22 cellular contexts compared by ENCODE assay signal in the genomic region with DNA sequence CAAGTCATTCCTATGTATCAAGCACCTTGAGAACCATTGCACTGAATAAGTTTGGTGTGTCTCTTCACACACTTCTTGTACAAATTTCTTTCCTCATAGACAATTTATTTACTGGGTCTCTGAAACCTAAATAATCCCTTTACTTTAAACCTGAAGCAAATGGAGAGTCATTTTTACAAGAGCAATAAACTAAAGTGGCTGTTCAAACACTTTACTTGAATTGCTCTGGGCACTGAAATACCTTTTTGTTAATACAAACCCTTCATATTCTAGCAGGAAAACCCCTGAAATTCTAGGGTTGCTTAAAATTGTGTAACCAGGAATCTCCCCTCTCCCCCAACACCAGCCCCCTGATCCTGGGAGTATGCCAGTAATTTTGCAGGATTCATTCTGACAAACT. TPM values are rescaled to one million over a fixed set of nuclear protein-coding genes. Genes with fewer than 3 reads are reported as not detected.
"Had no signal": no experiment of that assay in that cellular context is flagged by ENCODE, and none has a peak within 500 bp of the region (broad histone marks: within the 10 kb centered on the region; RNA-seq: fewer than 3 reads in every experiment).

No MANE protein-coding gene starts in this region.

- H3K36me3 Mint-ChIP-seq: naive thymus-derived CD8-positive, alpha-beta T cell had no signal

- H3K9me3 Mint-ChIP-seq: dendritic cell treated with granulocyte-macrophage colony-stimulating factor and Interleukin-4, amounts not matched to agents 40 ng/mL and 50 ng/mL, for 4 days; naive thymus-derived CD8-positive, alpha-beta T cell; neural progenitor cell had no signal

- H3K4me2 ChIP-seq: hepatocyte, neural progenitor cell had no signal

- H3K4me3 Mint-ChIP-seq: dendritic cell treated with granulocyte-macrophage colony-stimulating factor and Interleukin-4, amounts not matched to agents 40 ng/mL and 50 ng/mL, for 4 days; naive thymus-derived CD8-positive, alpha-beta T cell; neural progenitor cell had no signal

- H3K4me1 Mint-ChIP-seq: naive thymus-derived CD8-positive, alpha-beta T cell; neural progenitor cell had no signal

- H2AFZ ChIP-seq: hepatocyte, neural progenitor cell had no signal

- H3K79me2 ChIP-seq: hepatocyte had no signal

- H3K4me3 ChIP-seq: hepatocyte, mucosa of descending colon, neural progenitor cell, ovary, right atrium auricular region, sigmoid colon, skin epidermis, tibial artery, upper lobe of left lung, uterus had no signal

- ATAC-seq: foreskin keratinocyte; left cardiac atrium; left ventricle myocardium superior; mucosa of descending colon; naive thymus-derived CD8-positive, alpha-beta T cell; stimulated activated naive CD8-positive, alpha-beta T cell treated with anti-CD3 and anti-CD28 coated beads, Interleukin-15, Interleukin-2, amounts not matched to agents 100 U/mL and 50 U/mL, for 24 hours had no signal

- H3K9me3 ChIP-seq: mucosa of descending colon, ovary, right atrium auricular region, sigmoid colon, tibial artery, upper lobe of left lung, uterus had no signal

- H3K27ac ChIP-seq: foreskin keratinocyte, hepatocyte, neural progenitor cell, ovary, right atrium auricular region, sigmoid colon, skin epidermis, tibial artery had no signal

- H3K36me3 ChIP-seq: neural progenitor cell, ovary, right atrium auricular region, sigmoid colon, tibial artery, upper lobe of left lung, uterus had no signal

- H3K4me1 ChIP-seq: foreskin keratinocyte, neural progenitor cell, right atrium auricular region, tibial artery had no signal

- H3K27ac Mint-ChIP-seq: dendritic cell treated with granulocyte-macrophage colony-stimulating factor and Interleukin-4, amounts not matched to agents 40 ng/mL and 50 ng/mL, for 4 days; naive thymus-derived CD8-positive, alpha-beta T cell; neural progenitor cell had no signal

- H3K27me3 ChIP-seq: hepatocyte, ovary, right atrium auricular region, sigmoid colon, tibial artery, upper lobe of left lung, uterus had no signal

- H3K9ac ChIP-seq: neural progenitor cell had no signal

- DNase-seq: erythroblast; foreskin keratinocyte; head of caudate nucleus; kidney; left cardiac atrium; left ventricle myocardium superior; mammary epithelial cell; mucosa of descending colon; naive thymus-derived CD8-positive, alpha-beta T cell; nucleus accumbens; ovary; sigmoid colon; stimulated activated CD4-positive, alpha-beta T cell treated with anti-CD3 and anti-CD28 coated beads, Interleukin-12 subunit alpha, Interleukin-12 subunit beta, amount 100 ng/mL, for 4 hours; stimulated activated naive CD8-positive, alpha-beta T cell treated with anti-CD3 and anti-CD28 coated beads, Interleukin-15, Interleukin-2, amounts not matched to agents 100 U/mL and 50 U/mL, for 24 hours; tibial artery; upper lobe of left lung; uterus had no signal

RNA-seq across cellular contexts. Expression of gene RSPO3, which starts 13.3 kb away (rescaled TPM):
- total RNA-seq: foreskin keratinocyte; mammary epithelial cell; naive thymus-derived CD8-positive, alpha-beta T cell had no signal
- polyA plus RNA-seq: foreskin keratinocyte; mammary epithelial cell; naive thymus-derived CD8-positive, alpha-beta T cell had no signal
